ENCODE assay signal across 8 cellular contexts in genomic region chr4:80072607-80073361, GRCh38. TPM values are rescaled to one million over a fixed set of nuclear protein-coding genes. Genes with fewer than 3 reads are reported as not detected.
A peak's percentile ranks its signal among the peaks of the same experiment; 100 is the strongest.
DNase-seq lines count a peak whose midpoint lies in the region; ATAC-seq and TF ChIP-seq lines count a peak whose summit lies in the region.

TSS of gene ANTXR2 (minus strand) at chr4:80073229. CDS start at chr4:80072560, 669 bp downstream.

- peaks cover 9% of the 10 kb centered on the region for H3K36me3 Mint-ChIP-seq in activated CD4-positive, alpha-beta memory T cell treated with anti-CD3 and anti-CD28 coated beads for 36 hours

- ATAC-seq in GM18861 (IDR thresholded peaks at IDR 0.05; ENCODE audit: unreplicated experiment) (peak; percentile 43), HG03095 (IDR thresholded peaks at IDR 0.05; ENCODE audit: unreplicated experiment) (peak; percentile 61), lower lobe of right lung (peak; percentile 97)

- H3K27ac Mint-ChIP-seq in activated CD4-positive, alpha-beta memory T cell treated with anti-CD3 and anti-CD28 coated beads for 36 hours, result peak within 1 kb of the TSS; percentile 81

- no peaks in the 10 kb centered on the region for H3K9me3 Mint-ChIP-seq in activated CD4-positive, alpha-beta memory T cell treated with anti-CD3 and anti-CD28 coated beads for 36 hours

- peaks cover 71% of the 10 kb centered on the region for H3K4me1 Mint-ChIP-seq in activated CD4-positive, alpha-beta memory T cell treated with anti-CD3 and anti-CD28 coated beads for 36 hours (ENCODE audit: low read depth)

- intact Hi-C loops in activated CD4-positive, alpha-beta memory T cell treated with anti-CD3 and anti-CD28 coated beads for 36 hours (cut with micrococcal nuclease), result loop anchor here (1.0 to 10.0 kb wide), 7 partner anchors 101 to 1422 kb away; partner anchors contain the start of gene PAQR3
- intact Hi-C loops in lower lobe of right lung (cut with DNase I), result no loop called here

- DNase-seq in AG08395 (ENCODE audit: low spot score), result peak; percentile 96
- peak; percentile 18 for DNase-seq in NCI-H524 treated with DMSO at 0.1 percent for 48 hours (lab: John Stamatoyannopoulos, UW)
- DNase-seq in activated CD4-positive, alpha-beta memory T cell treated with anti-CD3 and anti-CD28 coated beads for 36 hours, result peak; percentile 79
- peak; percentile 60 for DNase-seq in effector CD4-positive, alpha-beta T cell
- peak; percentile 92 for DNase-seq in lower lobe of right lung
- DNase-seq in stimulated activated CD4-positive, alpha-beta T cell treated with anti-CD3 and anti-CD28 coated beads, TNF-alpha, amount 100 ng/mL, for 4 hours (ENCODE audit: low read depth in 3 of 3), result peak; percentile 32 to 49 (median 45)

- H3K9me3 ChIP-seq in lower lobe of right lung, result no peaks in the 10 kb centered on the region

- H3K27me3 Mint-ChIP-seq in activated CD4-positive, alpha-beta memory T cell treated with anti-CD3 and anti-CD28 coated beads for 36 hours, result no peaks in the 10 kb centered on the region

- H3K4me1 ChIP-seq in lower lobe of right lung, result peaks cover 37% of the 10 kb centered on the region

- CTCF ChIA-PET in activated CD4-positive, alpha-beta memory T cell treated with anti-CD3 and anti-CD28 coated beads for 36 hours (lab: Charles Lee), result interaction anchor here (0.6 to 4.9 kb wide), 12 partner anchors 15 to 155 kb away, joined by 3 to 25 read pairs (median 3); no protein-coding TSS in a partner anchor

- peak within 1 kb of the TSS; percentile 93 for H3K4me3 ChIP-seq in lower lobe of right lung

- peak within 1 kb of the TSS; percentile 93 for H3K27ac ChIP-seq in lower lobe of right lung

- H3K36me3 ChIP-seq in lower lobe of right lung, result peaks cover 11% of the 10 kb centered on the region

- POLR2A ChIA-PET in activated CD4-positive, alpha-beta memory T cell treated with anti-CD3 and anti-CD28 coated beads for 36 hours (lab: Charles Lee), result interaction anchor here (0.5 to 2.0 kb wide), 12 partner anchors 10 to 1149 kb away, joined by 3 to 9 read pairs (median 5); no protein-coding TSS in a partner anchor

- no peaks in the 10 kb centered on the region for H3K27me3 ChIP-seq in lower lobe of right lung (ENCODE audit: low read depth)

- TF ChIP-seq CTCF in lower lobe of right lung (IDR thresholded peaks at IDR 0.05), result peak; percentile 23

- H3K4me3 Mint-ChIP-seq in activated CD4-positive, alpha-beta memory T cell treated with anti-CD3 and anti-CD28 coated beads for 36 hours, result peak within 1 kb of the TSS; percentile 88

RNA-seq across cellular contexts. Expression of gene ANTXR2, which starts in this region (rescaled TPM):
- 10 to 100 TPM; 12.6 to 14.4 TPM for total RNA-seq in activated CD4-positive, alpha-beta memory T cell treated with anti-CD3 and anti-CD28 coated beads for 36 hours
- 62.8 TPM for total RNA-seq in lower lobe of right lung

Comparison
In these comparisons a context has a peak if more than half of its experiments do, and no peak if none do; other contexts are left out.
1. Peak in every context shown above with its lines: DNase-seq, ATAC-seq, H3K4me3 ChIP-seq and H3K27ac ChIP-seq.
2. DNase-seq: peak in every context shown above with its lines; median percentile 96 in AG08395; 92 in lower lobe of right lung; 79 in activated CD4-positive, alpha-beta memory T cell treated with anti-CD3 and anti-CD28 coated beads for 36 hours; 60 in effector CD4-positive, alpha-beta T cell; 45 in stimulated activated CD4-positive, alpha-beta T cell treated with anti-CD3 and anti-CD28 coated beads, TNF-alpha, amount 100 ng/mL, for 4 hours; 18 in NCI-H524 treated with DMSO at 0.1 percent for 48 hours.
3. ATAC-seq: peak in every context shown above with its lines; median percentile 97 in lower lobe of right lung; 61 in HG03095; 43 in GM18861.